Comparison of ENCODE assay signal across 9 cellular contexts in genomic region chr10:53025172-53025651, GRCh38.
A peak's percentile ranks its signal among the peaks of the same experiment; 100 is the strongest.
DNase-seq lines count a peak whose midpoint lies in the region; ATAC-seq and TF ChIP-seq lines count a peak whose summit lies in the region.
"Had no signal": no experiment of that assay in that cellular context is flagged by ENCODE, and none has a peak within 500 bp of the region (broad histone marks: within the 10 kb centered on the region; RNA-seq: fewer than 3 reads in every experiment).

No MANE protein-coding gene starts in this region.

- H3K36me3 ChIP-seq in brain microvascular endothelial cell (replicated peaks): no peaks in the 10 kb centered on the region
- H3K36me3 ChIP-seq in mesenchymal stem cell (ENCODE audit: control insufficient read depth in 1 of 2, insufficient read depth in 2 of 2, low read depth in 1 of 2, low read length in 2 of 2): no peaks in the 10 kb centered on the region
- H3K36me3 ChIP-seq in Karpas-422 (ENCODE audit: insufficient read depth, low read length): no peaks in the 10 kb centered on the region
- H3K36me3 ChIP-seq in spleen: no peaks in the 10 kb centered on the region
- H3K36me3 ChIP-seq: tibial artery had no signal

- no peak overlapping the region for H3K4me2 ChIP-seq in mesenchymal stem cell (ENCODE audit: low read length, poor library complexity, severe bottlenecking)
- no peak overlapping the region for H3K4me2 ChIP-seq in Karpas-422 (ENCODE audit: low read depth, low read length, poor library complexity, severe bottlenecking)

- no peak overlapping the region for H3K27ac ChIP-seq in brain microvascular endothelial cell
- no peak overlapping the region for H3K27ac ChIP-seq in mesenchymal stem cell (ENCODE audit: low read length, poor library complexity, severe bottlenecking)
- no peak overlapping the region for H3K27ac ChIP-seq in Karpas-422 (ENCODE audit: low read length)
- H3K27ac ChIP-seq in spleen: no peak overlapping the region
- H3K27ac ChIP-seq: tibial artery had no signal

- H4K91ac ChIP-seq in mesenchymal stem cell (ENCODE audit: low read length): no peak overlapping the region

- no peak for TF ChIP-seq POLR2A in spleen (IDR thresholded peaks at IDR 0.05)

- H3K79me2 ChIP-seq in Karpas-422 (ENCODE audit: low read length): no peaks in the 10 kb centered on the region

- H3K27me3 ChIP-seq in brain microvascular endothelial cell (replicated peaks): no peaks in the 10 kb centered on the region
- no peaks in the 10 kb centered on the region for H3K27me3 ChIP-seq in mesenchymal stem cell (ENCODE audit: control insufficient read depth in 1 of 2, insufficient read depth in 1 of 2, low read length in 2 of 2)
- H3K27me3 ChIP-seq in Karpas-422 (ENCODE audit: low read length): no peaks in the 10 kb centered on the region
- H3K27me3 ChIP-seq in spleen (replicated peaks in 1 of 7): no peaks in the 10 kb centered on the region
- H3K27me3 ChIP-seq: tibial artery had no signal

- peaks cover 5% of the 10 kb centered on the region for H3K4me1 ChIP-seq in mesenchymal stem cell (ENCODE audit: control insufficient read depth, insufficient read depth, low read depth, low read length)
- H3K4me1 ChIP-seq in Karpas-422 (ENCODE audit: low read length): no peaks in the 10 kb centered on the region
- peaks cover 0 to 13% (median 0%) of the 10 kb centered on the region in 6 donors for H3K4me1 ChIP-seq in spleen
- H3K4me1 ChIP-seq: tibial artery had no signal

- H3K18ac ChIP-seq in mesenchymal stem cell (ENCODE audit: low read depth in 1 of 2, low read length in 2 of 2): no peak overlapping the region

- H3K4me3 ChIP-seq in brain microvascular endothelial cell (ENCODE audit: low read depth, low read length): peak overlapping the region; percentile 20
- peak overlapping the region in 1 of 2 experiments; percentile 74 for H3K4me3 ChIP-seq in mesenchymal stem cell (ENCODE audit: insufficient read depth in 1 of 2, low read depth in 1 of 2, low read length in 2 of 2)
- no peak overlapping the region for H3K4me3 ChIP-seq in Karpas-422 (ENCODE audit: low read length)
- H3K4me3 ChIP-seq in spleen: peak overlapping the region in 2 of 8 donors; percentile 10 to 31

- in situ Hi-C loops in ACHN (cut with HindIII; ENCODE audit: low pct_ligation_motif_present, low pct_unique_long_range_greater_than_20kb, low sequenced_read_pairs) (no loop called here), brain microvascular endothelial cell (cut with HindIII; ENCODE audit: low pct_ligation_motif_present, low sequenced_read_pairs) (no loop called here)

- no peak overlapping the region for H3K4ac ChIP-seq in mesenchymal stem cell (ENCODE audit: low read depth in 1 of 2, low read length in 2 of 2)

- DNase-seq in ACHN (peak; percentile 9), brain microvascular endothelial cell (no peak), mesenchymal stem cell (no peak), Karpas-422 (no peak), SKM-1 treated with dmso at 0.1 percent for 144 hours (lab: John Stamatoyannopoulos, UW; ENCODE audit: unreplicated experiment) (no peak), spleen (no peak)
- DNase-seq: tibial artery had no signal

- WGBS in mesenchymal stem cell: no CpG with 5 or more reads among the region's 9 CpGs
- 11 to 21% (median 15%) methylated on average over 9 of the region's 9 CpGs for WGBS in spleen, 5 donors

- no peak overlapping the region for H2BK120ac ChIP-seq in mesenchymal stem cell (ENCODE audit: low read depth, low read length)

- H3K9me2 ChIP-seq in Karpas-422 (replicated peaks; ENCODE audit: insufficient read depth, low read length): no peaks in the 10 kb centered on the region

- ATAC-seq in HG02678 (IDR thresholded peaks at IDR 0.05; ENCODE audit: unreplicated experiment) (peak; percentile 40), GM18873 (IDR thresholded peaks at IDR 0.05; ENCODE audit: low FRiP score, unreplicated experiment) (no peak)

- TF ChIP-seq CTCF in brain microvascular endothelial cell (IDR thresholded peaks at IDR 0.05; ENCODE audit: low read depth, low read length, missing control alignments): no peak
- TF ChIP-seq CTCF in spleen (IDR thresholded peaks at IDR 0.05 in 8 of 11, conservative IDR thresholded peaks at IDR 0.05 in 3 of 11): no peak

- peak overlapping the region; percentile 59 for H3K9ac ChIP-seq in mesenchymal stem cell (ENCODE audit: low read length)
- no peak overlapping the region for H3K9ac ChIP-seq in Karpas-422 (ENCODE audit: low read length)

- H3K23ac ChIP-seq in mesenchymal stem cell (ENCODE audit: low read length in 2 of 2): no peak overlapping the region

- H2AFZ ChIP-seq in mesenchymal stem cell (ENCODE audit: low read depth, low read length): no peak overlapping the region
- H2AFZ ChIP-seq in Karpas-422 (ENCODE audit: low read length): no peak overlapping the region

- H3K79me1 ChIP-seq in mesenchymal stem cell (replicated peaks; ENCODE audit: low read length, poor library complexity, severe bottlenecking): no peaks in the 10 kb centered on the region

- H2AK5ac ChIP-seq in mesenchymal stem cell (ENCODE audit: low read length, severe bottlenecking): no peak overlapping the region

- no peaks in the 10 kb centered on the region for H4K20me1 ChIP-seq in Karpas-422 (ENCODE audit: insufficient read depth, low read depth, low read length)

- intact Hi-C loops in spleen (cut with DNase I; ENCODE audit: low total_unique reads): no loop called here

- no peak overlapping the region for H2BK5ac ChIP-seq in mesenchymal stem cell (ENCODE audit: low read depth, low read length, poor library complexity, severe bottlenecking)

- H3K9me3 ChIP-seq in mesenchymal stem cell (ENCODE audit: control insufficient read depth, low read length) (no peaks in the 10 kb centered on the region), Karpas-422 (ENCODE audit: low read length) (peaks cover 13% of the 10 kb centered on the region; the same call in 1 of the 2 replicates), spleen (no peaks in the 10 kb centered on the region)
- H3K9me3 ChIP-seq: tibial artery had no signal

- H2BK15ac ChIP-seq in mesenchymal stem cell (ENCODE audit: low read depth, poor library complexity, severe bottlenecking): no peak overlapping the region

- H3K14ac ChIP-seq in mesenchymal stem cell (ENCODE audit: low read length in 2 of 2): no peak overlapping the region

- no peak overlapping the region for H2BK12ac ChIP-seq in mesenchymal stem cell (ENCODE audit: low read length in 2 of 2)

- no peak overlapping the region for H4K8ac ChIP-seq in mesenchymal stem cell (ENCODE audit: low read length)
